In the genomic region with DNA sequence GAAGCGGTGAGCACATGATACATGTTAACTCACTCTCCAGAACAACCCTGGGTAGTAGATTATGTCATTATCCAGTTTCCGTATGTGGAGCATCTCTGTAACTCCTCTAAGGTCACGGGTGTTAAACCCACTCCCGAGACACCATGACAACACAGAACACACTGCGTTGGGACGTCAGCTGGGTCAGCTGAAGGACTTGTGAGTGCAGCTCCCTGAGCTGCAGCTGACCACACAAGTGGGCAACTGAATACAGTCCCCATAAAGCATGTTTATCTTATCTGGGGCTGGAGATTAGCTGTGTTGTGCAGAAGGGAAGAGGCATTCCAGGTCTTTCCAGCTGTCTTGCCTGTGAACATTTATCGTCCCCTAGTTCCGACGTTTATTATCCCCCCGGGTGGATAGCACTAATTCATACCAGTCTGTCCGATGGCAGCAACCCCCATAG, we compare ENCODE assay signal across 8 cellular contexts.
DNase-seq lines count a peak whose midpoint lies in the region; ATAC-seq and TF ChIP-seq lines count a peak whose summit lies in the region.

No MANE protein-coding gene starts in this region.

- ATAC-seq in DND-41 (ENCODE audit: insufficient read depth, low read depth) = no peak
- ATAC-seq in GM19324 (IDR thresholded peaks at IDR 0.05; ENCODE audit: low FRiP score, unreplicated experiment) = no peak
- ATAC-seq in GM19397 (IDR thresholded peaks at IDR 0.05; ENCODE audit: unreplicated experiment) = no peak

- no peak overlapping the region for H3K9ac ChIP-seq in DND-41 (ENCODE audit: low read depth, low read length)

- no peak overlapping the region for H2AFZ ChIP-seq in DND-41 (ENCODE audit: low read depth, low read length)

- H3K4me1 ChIP-seq in DND-41 (ENCODE audit: insufficient read depth, low read length) = peaks cover 81% of the 10 kb centered on the region
- H3K4me1 ChIP-seq in effector memory CD4-positive, alpha-beta T cell (ENCODE audit: control insufficient read depth, insufficient read depth, low read length, poor library complexity, severe bottlenecking) = peaks cover 29% of the 10 kb centered on the region

- peaks cover 99% of the 10 kb centered on the region for H3K79me2 ChIP-seq in DND-41 (ENCODE audit: insufficient read depth, low read length)

- H3K27ac ChIP-seq in DND-41 (ENCODE audit: low read length) = peak overlapping the region; percentile 81
- no peak overlapping the region for H3K27ac ChIP-seq in effector memory CD4-positive, alpha-beta T cell (ENCODE audit: insufficient read depth, low read length, poor library complexity, severe bottlenecking)

- H3K4me3 Mint-ChIP-seq in osteocyte (ENCODE audit: unreplicated experiment) = no peak overlapping the region
- H3K4me3 Mint-ChIP-seq in HFFc6 = no peak overlapping the region

- H3K9me3 Mint-ChIP-seq in osteocyte (ENCODE audit: unreplicated experiment) (no peaks in the 10 kb centered on the region), HFFc6 (no peaks in the 10 kb centered on the region)

- H3K36me3 Mint-ChIP-seq in osteocyte (ENCODE audit: unreplicated experiment) = no peaks in the 10 kb centered on the region
- H3K36me3 Mint-ChIP-seq in HFFc6 (ENCODE audit: low read depth) = no peaks in the 10 kb centered on the region

- H3K27me3 ChIP-seq in DND-41 (ENCODE audit: insufficient read depth, low read length, poor library complexity) = no peaks in the 10 kb centered on the region
- H3K27me3 ChIP-seq in effector memory CD4-positive, alpha-beta T cell (replicated peaks; ENCODE audit: control insufficient read depth, insufficient read depth, low read length, poor library complexity, severe bottlenecking) = no peaks in the 10 kb centered on the region

- DNase-seq in DND-41 = no peak
- peak; percentile 88 for DNase-seq in SHP77 treated with DMSO at 0.1 percent for 48 hours (lab: John Stamatoyannopoulos, UW)
- DNase-seq in foreskin melanocyte = peak; percentile 96
- DNase-seq in osteocyte (ENCODE audit: extremely low spot score, unreplicated experiment) = no peak
- DNase-seq in HFFc6 = no peak
- DNase-seq in effector memory CD4-positive, alpha-beta T cell = no peak

- H3K9me3 ChIP-seq in DND-41 (ENCODE audit: insufficient read depth, low read length, severe bottlenecking) = no peaks in the 10 kb centered on the region
- no peaks in the 10 kb centered on the region for H3K9me3 ChIP-seq in effector memory CD4-positive, alpha-beta T cell (ENCODE audit: control insufficient read depth, low read length)

- no peak overlapping the region for H3K4me3 ChIP-seq in DND-41 (ENCODE audit: low read depth in 1 of 2, low read length in 2 of 2)
- no peak overlapping the region for H3K4me3 ChIP-seq in effector memory CD4-positive, alpha-beta T cell (ENCODE audit: insufficient read depth, low read depth, low read length, poor library complexity, severe bottlenecking)

- TF ChIP-seq CTCF in DND-41 (IDR thresholded peaks at IDR 0.05; ENCODE audit: borderline replicate concordance, extremely low read depth, low read length, poor library complexity, severe bottlenecking) (no peak), osteocyte (IDR thresholded peaks at IDR 0.05) (no peak), HFFc6 (IDR thresholded peaks at IDR 0.05) (no peak)

- no peak overlapping the region for H3K4me2 ChIP-seq in DND-41 (ENCODE audit: insufficient read depth, low read length)

- H3K27ac Mint-ChIP-seq in osteocyte (ENCODE audit: unreplicated experiment) = peak overlapping the region; percentile 56
- H3K27ac Mint-ChIP-seq in HFFc6 = no peak overlapping the region

- peaks cover 55% of the 10 kb centered on the region for H3K36me3 ChIP-seq in DND-41 (ENCODE audit: insufficient read depth, low read length)
- H3K36me3 ChIP-seq in effector memory CD4-positive, alpha-beta T cell (ENCODE audit: control insufficient read depth, insufficient read depth, low read length) = no peaks in the 10 kb centered on the region

- peaks cover 49% of the 10 kb centered on the region for H3K4me1 Mint-ChIP-seq in osteocyte (ENCODE audit: unreplicated experiment)
- peaks cover 21% of the 10 kb centered on the region for H3K4me1 Mint-ChIP-seq in HFFc6 (ENCODE audit: low read depth)

- no peaks in the 10 kb centered on the region for H3K27me3 Mint-ChIP-seq in osteocyte (ENCODE audit: unreplicated experiment)
- no peaks in the 10 kb centered on the region; the same call in 1 of the 2 replicates for H3K27me3 Mint-ChIP-seq in HFFc6 (ENCODE audit: insufficient read depth)

- peaks cover 93% of the 10 kb centered on the region for H4K20me1 ChIP-seq in DND-41 (ENCODE audit: insufficient read depth, low read length)

Comparison
In these comparisons a context has a peak if more than half of its experiments do, and no peak if none do; other contexts are left out.
1. DNase-seq: peak in SHP77 treated with DMSO at 0.1 percent for 48 hours (single experiment) and foreskin melanocyte (single experiment); none in DND-41 (single experiment), osteocyte (single experiment), HFFc6 (single experiment) and effector memory CD4-positive, alpha-beta T cell (0 of 3).